24 cellular contexts compared by ENCODE assay signal in genomic region chr3:123783811-123784210, GRCh38.
DNase-seq lines count a peak whose midpoint lies in the region; ATAC-seq, FAIRE-seq and TF ChIP-seq lines count a peak whose summit lies in the region.
"Had no signal": no experiment of that assay in that cellular context is flagged by ENCODE, and none has a peak within 500 bp of the region (broad histone marks: within the 10 kb centered on the region; RNA-seq: fewer than 3 reads in every experiment).

No MANE protein-coding gene starts in this region.

- DNase-seq in AG04450 (ENCODE audit: low read depth, low spot score) (no peak), Peyer's patch (no peak), kidney (no peak), osteocyte (ENCODE audit: extremely low spot score, unreplicated experiment) (peak; percentile 17), T-helper 9 cell (no peak), posterior vena cava (ENCODE audit: low spot score) (no peak), NCI-H748 treated with DMSO at 0.1 percent for 48 hours (lab: John Stamatoyannopoulos, UW) (no peak)
- DNase-seq: activated CD4-positive, alpha-beta T cell treated with anti-CD3 and anti-CD28 coated beads for 36 hours; activated naive CD4-positive, alpha-beta T cell treated with anti-CD3 and anti-CD28 coated beads for 36 hours; activated T-cell treated with anti-CD3 and anti-CD28 coated beads, Interleukin-2, amount 50 U/mL, for 48 hours; caudate nucleus; CD4-positive, CD25-positive, alpha-beta regulatory T cell; DMS53; foreskin melanocyte; kidney glomerular epithelial cell; midbrain; NCI-H1105; NCI-H2029 treated with DMSO at 0.1 percent for 48 hours; RPMI8226; stimulated activated CD4-positive, alpha-beta T cell treated with anti-CD3 and anti-CD28 coated beads, Interleukin-15, amount 100 ng/mL, for 24 hours had no signal

- H3K27ac ChIP-seq in AG04450 (ENCODE audit: low read depth, low read length) (peak overlapping the region; percentile 68), Peyer's patch (peak overlapping the region in 3 of 4 donors; percentile 37 to 84 (median 49)), kidney (ENCODE audit: low read depth in 2 of 2, low read length in 2 of 2) (peak overlapping the region; percentile 5 to 63)
- H3K27ac ChIP-seq: neural progenitor cell had no signal

- no peak for FAIRE-seq in kidney (lab: Jason Lieb, UNC)
- FAIRE-seq: GM12891 had no signal

- peaks cover 23% of the 10 kb centered on the region for H3K4me1 Mint-ChIP-seq in osteocyte (ENCODE audit: unreplicated experiment)
- H3K4me1 Mint-ChIP-seq: activated CD4-positive, alpha-beta T cell treated with anti-CD3 and anti-CD28 coated beads for 36 hours; CD4-positive, CD25-positive, alpha-beta regulatory T cell had no signal

- H3K4me3 Mint-ChIP-seq in osteocyte (ENCODE audit: unreplicated experiment): no peak overlapping the region
- H3K4me3 Mint-ChIP-seq: activated CD4-positive, alpha-beta T cell treated with anti-CD3 and anti-CD28 coated beads for 36 hours; activated naive CD4-positive, alpha-beta T cell treated with anti-CD3 and anti-CD28 coated beads for 36 hours; CD4-positive, CD25-positive, alpha-beta regulatory T cell; neural progenitor cell had no signal

- H3K4me1 ChIP-seq in Peyer's patch (peaks cover 0 to 15% (median 3%) of the 10 kb centered on the region in 4 donors), kidney (ENCODE audit: control insufficient read depth in 1 of 2, insufficient read depth in 1 of 2, low read depth in 1 of 2, low read length in 2 of 2) (peaks cover 4 to 24% of the 10 kb centered on the region in 2 donors)

- no peaks in the 10 kb centered on the region for H3K36me3 ChIP-seq in Peyer's patch
- no peaks in the 10 kb centered on the region for H3K36me3 ChIP-seq in kidney (ENCODE audit: control insufficient read depth in 1 of 2, insufficient read depth in 2 of 2, low read length in 2 of 2)
- H3K36me3 ChIP-seq: HAP-1, neural progenitor cell had no signal

- no peaks in the 10 kb centered on the region for H3K9me3 Mint-ChIP-seq in osteocyte (ENCODE audit: unreplicated experiment)
- H3K9me3 Mint-ChIP-seq: activated naive CD4-positive, alpha-beta T cell treated with anti-CD3 and anti-CD28 coated beads for 36 hours; neural progenitor cell had no signal

- TF ChIP-seq CTCF in AG04450 (IDR thresholded peaks at IDR 0.05; ENCODE audit: low read depth, low read length) (no peak), Peyer's patch (IDR thresholded peaks at IDR 0.05) (no peak), kidney (IDR thresholded peaks at IDR 0.05; ENCODE audit: borderline replicate concordance, extremely low read depth, insufficient read depth) (no peak), osteocyte (IDR thresholded peaks at IDR 0.05) (no peak)

- POLR2A ChIA-PET in AG04450 (lab: Yijun Ruan, JAX): interaction anchor here (1.3 to 3.4 kb wide), 3 partner anchors 7 to 34 kb away, joined by 6 to 23 read pairs (median 19); no protein-coding TSS in a partner anchor

- intact Hi-C loops in kidney (cut with DNase I) (no loop called here), posterior vena cava (cut with DNase I) (no loop called here)

- no peak for TF ChIP-seq POLR2A in Peyer's patch (IDR thresholded peaks at IDR 0.05)

- no peak for ATAC-seq in GM21515 (IDR thresholded peaks at IDR 0.05; ENCODE audit: unreplicated experiment)
- ATAC-seq: activated CD4-positive, alpha-beta T cell treated with anti-CD3 and anti-CD28 coated beads for 36 hours had no signal

- H3K27me3 Mint-ChIP-seq in osteocyte (ENCODE audit: unreplicated experiment): no peaks in the 10 kb centered on the region
- H3K27me3 Mint-ChIP-seq: activated CD4-positive, alpha-beta T cell treated with anti-CD3 and anti-CD28 coated beads for 36 hours had no signal

- H3K27me3 ChIP-seq in AG04450 (ENCODE audit: control insufficient read depth, insufficient read depth, low read length) (no peaks in the 10 kb centered on the region), Peyer's patch (no peaks in the 10 kb centered on the region)
- H3K27me3 ChIP-seq: neural progenitor cell had no signal

- H3K36me3 Mint-ChIP-seq in osteocyte (ENCODE audit: unreplicated experiment): no peaks in the 10 kb centered on the region
- H3K36me3 Mint-ChIP-seq: CD4-positive, CD25-positive, alpha-beta regulatory T cell had no signal

- no peak overlapping the region for H3K27ac Mint-ChIP-seq in osteocyte (ENCODE audit: unreplicated experiment)
- H3K27ac Mint-ChIP-seq: activated CD4-positive, alpha-beta T cell treated with anti-CD3 and anti-CD28 coated beads for 36 hours; activated naive CD4-positive, alpha-beta T cell treated with anti-CD3 and anti-CD28 coated beads for 36 hours; CD4-positive, CD25-positive, alpha-beta regulatory T cell; neural progenitor cell had no signal

- no peak overlapping the region for H3K9ac ChIP-seq in kidney (ENCODE audit: low read length in 2 of 2)
- H3K9ac ChIP-seq: neural progenitor cell had no signal

- CTCF ChIA-PET in AG04450 (lab: Charles Lee): interaction anchor here (0.7 kb wide), 1 partner anchor 149 kb away, joined by 3 read pairs; no protein-coding TSS in a partner anchor

- H3K9me3 ChIP-seq in AG04450 (ENCODE audit: control insufficient read depth, insufficient read depth, low read length) (no peaks in the 10 kb centered on the region), Peyer's patch (no peaks in the 10 kb centered on the region), kidney (ENCODE audit: control insufficient read depth in 1 of 2, low read length in 2 of 2) (no peaks in the 10 kb centered on the region)
- H3K9me3 ChIP-seq: HAP-1 had no signal

- H3K4me3 ChIP-seq in AG04450 (ENCODE audit: low read depth, low read length) (no peak overlapping the region), Peyer's patch (no peak overlapping the region), kidney (ENCODE audit: low read length in 2 of 2) (no peak overlapping the region)
- H3K4me3 ChIP-seq: HAP-1, neural progenitor cell had no signal
